8 cellular contexts compared by ENCODE assay signal in genomic region chr2:192195548-192196418, GRCh38. TPM values are rescaled to one million over a fixed set of nuclear protein-coding genes. Genes with fewer than 3 reads are reported as not detected.
DNase-seq lines count a peak whose midpoint lies in the region; ATAC-seq and TF ChIP-seq lines count a peak whose summit lies in the region.

No MANE protein-coding gene starts in this region.

- H3K4me1 ChIP-seq in body of pancreas (peaks cover 29% of the 10 kb centered on the region), iPS DF 6.9 (ENCODE audit: control insufficient read depth, insufficient read depth, low read length) (peaks cover 1% of the 10 kb centered on the region; the same call in 1 of the 2 replicates)

- TF ChIP-seq POLR2A in body of pancreas (IDR thresholded peaks at IDR 0.05), result no peak

- H3K9me3 ChIP-seq in body of pancreas (no peaks in the 10 kb centered on the region), iPS DF 6.9 (ENCODE audit: control insufficient read depth, insufficient read depth, low read length) (no peaks in the 10 kb centered on the region)

- WGBS in body of pancreas, 2 donors, result 1 to 2% methylated on average over 42 to 44 of the region's 44 CpGs
- WGBS in iPS DF 6.9 (ENCODE audit: insufficient coverage, insufficient read length), result no CpG with 5 or more reads among the region's 44 CpGs

- intact Hi-C loops in body of pancreas (cut with DNase I), result no loop called here

- ATAC-seq in GM19351 (IDR thresholded peaks at IDR 0.05; ENCODE audit: unreplicated experiment) (peak; percentile 18), body of pancreas (peak; percentile 47)

- DNase-seq in AG08396 (ENCODE audit: low spot score) (peak; percentile 54), M059J (ENCODE audit: low read depth) (peak; percentile 47), body of pancreas (peak in 2 of 4 donors; percentile 11 to 12), iPS DF 6.9 (ENCODE audit: low read depth, low spot score) (no peak), renal cortical epithelial cell (ENCODE audit: low read depth) (peak; percentile 22), NCI-H2107 (lab: John Stamatoyannopoulos, UW) (no peak), SKM-1 (lab: John Stamatoyannopoulos, UW; ENCODE audit: unreplicated experiment) (no peak)

- peak overlapping the region in 1 of 2 donors; percentile 4 for H3K4me3 ChIP-seq in body of pancreas
- H3K4me3 ChIP-seq in iPS DF 6.9 (ENCODE audit: low read length), result peak overlapping the region; percentile 58; the same call in 1 of the 2 replicates

- no peak for TF ChIP-seq CTCF in body of pancreas (IDR thresholded peaks at IDR 0.05)

- H3K27ac ChIP-seq in body of pancreas (no peak overlapping the region), iPS DF 6.9 (ENCODE audit: low read length) (no peak overlapping the region)

- H3K27me3 ChIP-seq in body of pancreas, result peaks cover 0 to 22% of the 10 kb centered on the region in 2 donors
- peaks cover 24% of the 10 kb centered on the region for H3K27me3 ChIP-seq in iPS DF 6.9 (ENCODE audit: control insufficient read depth, insufficient read depth, low read length)

- H3K36me3 ChIP-seq in body of pancreas (replicated peaks in 1 of 2; ENCODE audit: insufficient read depth in 1 of 2, low read depth in 2 of 2) (no peaks in the 10 kb centered on the region), iPS DF 6.9 (ENCODE audit: control insufficient read depth, insufficient read depth, low read length) (no peaks in the 10 kb centered on the region)

RNA-seq across cellular contexts. Expression of gene TMEFF2, which starts 1.1 kb away (rescaled TPM):
- 0.12 and 0.34 TPM in 2 replicates for total RNA-seq in M059J (2014; rRNA removed; shearing (Covaris generic))
- total RNA-seq in body of pancreas, result not detected
- total RNA-seq in renal cortical epithelial cell, result not detected in 2 replicates

Comparison
In these comparisons a context has a peak if more than half of its experiments do, and no peak if none do; other contexts are left out.
1. DNase-seq: peak in AG08396 (single experiment), M059J (single experiment) and renal cortical epithelial cell (single experiment); none in iPS DF 6.9 (single experiment), NCI-H2107 (single experiment) and SKM-1 (single experiment).